In the genomic region with DNA sequence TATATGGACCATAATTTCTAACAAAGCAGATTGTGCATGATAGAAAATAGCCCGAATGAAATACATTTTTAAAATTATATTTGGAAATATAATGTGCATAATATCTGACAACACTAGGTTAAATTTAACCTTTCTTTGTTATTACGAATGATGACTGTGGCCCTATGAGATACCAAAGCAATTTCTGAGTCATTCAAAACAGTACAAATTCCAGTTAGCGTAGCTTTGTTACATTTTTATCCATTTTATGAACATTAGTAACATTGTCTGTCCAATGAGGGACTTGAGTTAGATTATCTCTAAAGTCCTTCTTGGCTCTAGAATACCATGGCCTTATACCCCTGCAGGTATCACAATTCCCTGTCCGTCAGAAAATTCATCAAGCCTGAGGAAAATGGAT, we compare ENCODE assay signal across 18 cellular contexts.
DNase-seq lines count a peak whose midpoint lies in the region; ATAC-seq lines count a peak whose summit lies in the region.
"Had no signal": no experiment of that assay in that cellular context is flagged by ENCODE, and none has a peak within 500 bp of the region (broad histone marks: within the 10 kb centered on the region; RNA-seq: fewer than 3 reads in every experiment).

No MANE protein-coding gene starts in this region.

- no peak for ATAC-seq in GM18870 (IDR thresholded peaks at IDR 0.05; ENCODE audit: unreplicated experiment)
- ATAC-seq: HepG2, K562 had no signal

- DNase-seq in amniotic epithelial cell (ENCODE audit: low read depth) (peak; percentile 17), dedifferentiated amniotic fluid mesenchymal stem cell (ENCODE audit: extremely low spot score) (peak; percentile 26), iris pigment epithelial cell (ENCODE audit: low read depth) (peak; percentile 45), SW 1271 (lab: John Stamatoyannopoulos, UW) (no peak), NCI-H69 (lab: John Stamatoyannopoulos, UW) (no peak), cerebellar nuclear complex (lab: John Stamatoyannopoulos, UW) (no peak)
- DNase-seq: C1 segment of cervical spinal cord; CD4-positive, alpha-beta memory T cell; COR-L47; DMS53; MG63; NCI-H2029; NCI-H446 treated with DMSO at 0.1 percent for 48 hours; NCI-H526; SHP77 had no signal

Comparison
In these comparisons a context has a peak if more than half of its experiments do, and no peak if none do; other contexts are left out.
1. DNase-seq: peak in amniotic epithelial cell (single experiment), dedifferentiated amniotic fluid mesenchymal stem cell (single experiment) and iris pigment epithelial cell (single experiment); none in SW 1271 (0 of 2), NCI-H69 (single experiment) and cerebellar nuclear complex (0 of 2).